Comparison of ENCODE assay signal across 8 cellular contexts in the genomic region with DNA sequence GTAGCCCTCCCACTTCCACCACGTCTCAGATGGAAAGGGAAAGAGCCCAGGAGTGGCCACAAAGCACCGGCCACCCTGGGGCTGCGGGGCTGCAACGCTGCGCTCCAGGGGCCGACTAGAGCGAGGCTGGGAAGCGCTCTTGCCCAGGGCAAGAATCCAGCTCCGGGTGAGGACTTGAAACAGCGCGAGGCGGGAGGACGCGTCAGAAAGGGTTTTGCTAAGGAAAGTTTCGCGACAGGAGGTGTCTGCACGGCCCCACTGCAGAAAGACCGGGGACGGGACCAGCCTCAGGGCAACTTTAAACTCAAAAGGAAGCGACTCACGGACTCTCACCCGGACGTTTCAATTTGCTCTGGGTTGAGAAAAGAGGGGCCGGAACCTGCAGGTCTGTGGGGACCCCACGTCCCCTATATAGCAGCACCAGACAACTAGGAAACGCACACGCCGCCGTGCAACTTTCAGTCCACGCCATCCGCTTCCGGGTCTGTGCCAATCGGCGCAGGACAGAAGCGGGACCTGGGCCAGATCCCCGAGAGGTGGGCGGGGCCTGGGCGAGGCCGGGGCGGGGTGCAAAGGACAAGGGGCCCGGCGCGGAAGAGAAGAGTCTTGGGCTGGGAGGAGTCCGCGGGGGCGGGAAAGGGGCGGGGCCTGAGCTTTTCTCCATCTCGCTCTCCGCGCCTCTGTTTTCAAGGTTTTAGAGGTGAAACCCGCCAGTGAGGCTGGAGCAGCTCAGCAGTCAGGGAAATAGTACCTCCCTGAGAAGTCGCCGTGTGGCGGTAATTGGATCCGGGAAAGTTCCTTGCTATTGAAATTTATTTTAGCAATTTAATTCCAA. TPM values are rescaled to one million over a fixed set of nuclear protein-coding genes. Genes with fewer than 3 reads are reported as not detected.
A peak's percentile ranks its signal among the peaks of the same experiment; 100 is the strongest.
DNase-seq lines count a peak whose midpoint lies in the region; ATAC-seq and TF ChIP-seq lines count a peak whose summit lies in the region.

A gene (minus strand): TSS at position 488 of the 835 bp plus-strand sequence. CDS start 6,792 bp downstream, outside the sequence.

- peaks cover 31% of the 10 kb centered on the region for H3K4me1 Mint-ChIP-seq in CD8-positive, alpha-beta T cell (ENCODE audit: low read depth)
- H3K4me1 Mint-ChIP-seq in activated CD8-positive, alpha-beta memory T cell treated with anti-CD3 and anti-CD28 coated beads, Interleukin-2, amount 10 ng/mL, durations not matched to agents 7 days and 5 days: peaks cover 17% of the 10 kb centered on the region

- H3K27ac ChIP-seq in CD8-positive, alpha-beta T cell (ENCODE audit: low read depth, low read length): peak within 1 kb of the TSS; percentile 61

- ATAC-seq in CD8-positive, alpha-beta T cell: peak; percentile 99
- ATAC-seq in GM19455 (IDR thresholded peaks at IDR 0.05; ENCODE audit: unreplicated experiment): peak; percentile 94
- ATAC-seq in activated CD8-positive, alpha-beta memory T cell treated with anti-CD3 and anti-CD28 coated beads, Interleukin-2, amount 10 ng/mL, durations not matched to agents 7 days and 5 days: peak; percentile 100

- H3K27me3 Mint-ChIP-seq in CD8-positive, alpha-beta T cell (ENCODE audit: low read depth): no peaks in the 10 kb centered on the region
- no peaks in the 10 kb centered on the region for H3K27me3 Mint-ChIP-seq in activated CD8-positive, alpha-beta memory T cell treated with anti-CD3 and anti-CD28 coated beads, Interleukin-2, amount 10 ng/mL, durations not matched to agents 7 days and 5 days

- CTCF ChIA-PET in CD8-positive, alpha-beta T cell (lab: Charles Lee): interaction anchor here (1.0 to 1.6 kb wide), 2 partner anchors 25 to 104 kb away, joined by 3 read pairs; no protein-coding TSS in a partner anchor
- CTCF ChIA-PET in activated CD8-positive, alpha-beta memory T cell treated with anti-CD3 and anti-CD28 coated beads, Interleukin-2, amount 10 ng/mL, durations not matched to agents 7 days and 5 days (lab: Charles Lee): interaction anchor here (1.0 to 1.3 kb wide), 3 partner anchors 19 to 31 kb away, joined by 3 to 4 read pairs (median 3); no protein-coding TSS in a partner anchor

- DNase-seq in CD8-positive, alpha-beta T cell: peak; percentile 98 to 99 (median 99)
- peak; percentile 98 for DNase-seq in HK-2 (ENCODE audit: unreplicated experiment)
- DNase-seq in NK-92 treated with Interleukin-12 subunit alpha and Interleukin-12 subunit beta, amount 100 ng/mL, for 24 hours (lab: John Stamatoyannopoulos, UW): peak; percentile 53
- DNase-seq in activated CD8-positive, alpha-beta memory T cell treated with anti-CD3 and anti-CD28 coated beads, Interleukin-2, amount 10 ng/mL, durations not matched to agents 7 days and 5 days: peak; percentile 99
- DNase-seq in mesenteric fat pad (ENCODE audit: low spot score): peak; percentile 100
- DNase-seq in stimulated activated CD8-positive, alpha-beta memory T cell treated with anti-CD3 and anti-CD28 coated beads, Interleukin-12 subunit alpha, Interleukin-12 subunit beta, amount 100 ng/mL, for 4 hours (ENCODE audit: low read depth): peak; percentile 98

- H3K27ac Mint-ChIP-seq in CD8-positive, alpha-beta T cell: peak within 1 kb of the TSS; percentile 95
- peak within 1 kb of the TSS; percentile 90 for H3K27ac Mint-ChIP-seq in activated CD8-positive, alpha-beta memory T cell treated with anti-CD3 and anti-CD28 coated beads, Interleukin-2, amount 10 ng/mL, durations not matched to agents 7 days and 5 days

- POLR2A ChIA-PET in CD8-positive, alpha-beta T cell (lab: Charles Lee): interaction anchor here (0.9 to 1.9 kb wide), 6 partner anchors 8 to 773 kb away, joined by 3 to 5 read pairs (median 3); a partner anchor contains a TSS

- intact Hi-C loops in CD8-positive, alpha-beta T cell (cut with DNase I, micrococcal nuclease): loop anchor here (1.0 to 10.0 kb wide), 16 partner anchors 20 to 822 kb away; a partner anchor contains a TSS

- H3K27me3 ChIP-seq in CD8-positive, alpha-beta T cell (ENCODE audit: insufficient read depth, low read length): no peaks in the 10 kb centered on the region
- H3K27me3 ChIP-seq in endocrine pancreas (ENCODE audit: control insufficient read depth, insufficient read depth, low read length): no peaks in the 10 kb centered on the region

- peaks cover 32% of the 10 kb centered on the region for H3K9me3 ChIP-seq in CD8-positive, alpha-beta T cell (ENCODE audit: low read length)
- no peaks in the 10 kb centered on the region for H3K9me3 ChIP-seq in endocrine pancreas (ENCODE audit: control insufficient read depth, low read length)

- peak within 1 kb of the TSS; percentile 77 for H3K4me3 ChIP-seq in CD8-positive, alpha-beta T cell (ENCODE audit: low read depth, low read length)
- H3K4me3 ChIP-seq in endocrine pancreas (ENCODE audit: control insufficient read depth, insufficient read depth, low read length): peak within 1 kb of the TSS; percentile 71

- no peak for TF ChIP-seq CTCF in CD8-positive, alpha-beta T cell (IDR thresholded peaks at IDR 0.05)

- H3K9me3 Mint-ChIP-seq in CD8-positive, alpha-beta T cell: peaks cover 8% of the 10 kb centered on the region
- peaks cover 16% of the 10 kb centered on the region for H3K9me3 Mint-ChIP-seq in activated CD8-positive, alpha-beta memory T cell treated with anti-CD3 and anti-CD28 coated beads, Interleukin-2, amount 10 ng/mL, durations not matched to agents 7 days and 5 days (ENCODE audit: low read depth)

- peak within 1 kb of the TSS; percentile 94 for H3K4me3 Mint-ChIP-seq in CD8-positive, alpha-beta T cell
- peak within 1 kb of the TSS; percentile 97 for H3K4me3 Mint-ChIP-seq in activated CD8-positive, alpha-beta memory T cell treated with anti-CD3 and anti-CD28 coated beads, Interleukin-2, amount 10 ng/mL, durations not matched to agents 7 days and 5 days

- H3K36me3 ChIP-seq in CD8-positive, alpha-beta T cell (ENCODE audit: insufficient read depth, low read length): peaks cover 16% of the 10 kb centered on the region
- peaks cover 12% of the 10 kb centered on the region for H3K36me3 ChIP-seq in endocrine pancreas (ENCODE audit: control insufficient read depth, insufficient read depth, low read length)

- peak within 1 kb of the TSS; percentile 74 for H3K9ac ChIP-seq in endocrine pancreas (ENCODE audit: control insufficient read depth, insufficient read depth, low read length)

- H3K36me3 Mint-ChIP-seq in CD8-positive, alpha-beta T cell: peaks cover 43% of the 10 kb centered on the region
- peaks cover 41% of the 10 kb centered on the region for H3K36me3 Mint-ChIP-seq in activated CD8-positive, alpha-beta memory T cell treated with anti-CD3 and anti-CD28 coated beads, Interleukin-2, amount 10 ng/mL, durations not matched to agents 7 days and 5 days

- peaks cover 9% of the 10 kb centered on the region for H3K4me1 ChIP-seq in CD8-positive, alpha-beta T cell (ENCODE audit: insufficient read depth, low read length)
- no peaks in the 10 kb centered on the region for H3K4me1 ChIP-seq in endocrine pancreas (ENCODE audit: control insufficient read depth, insufficient read depth, low read length)

RNA-seq across cellular contexts. Expression of the gene that starts here (rescaled TPM):
- total RNA-seq in CD8-positive, alpha-beta T cell: 1 to 10 TPM; 5.9 to 6.4 TPM
- 10 to 100 TPM in 1 of 2 experiments, 1 to 10 TPM in 1; 9.8 to 13.3 TPM for total RNA-seq in activated CD8-positive, alpha-beta memory T cell treated with anti-CD3 and anti-CD28 coated beads, Interleukin-2, amount 10 ng/mL, durations not matched to agents 7 days and 5 days
- total RNA-seq in mesenteric fat pad: 4.8 TPM

Comparison
In these comparisons a context has a peak if more than half of its experiments do, and no peak if none do; other contexts are left out.
1. Peak in every context shown above with its lines: DNase-seq, ATAC-seq, H3K4me3 ChIP-seq and H3K27ac ChIP-seq.